ENCODE assay signal across 8 cellular contexts in genomic region chr7:6577369-6578113, GRCh38. TPM values are rescaled to one million over a fixed set of nuclear protein-coding genes. Genes with fewer than 3 reads are reported as not detected.
A peak's percentile ranks its signal among the peaks of the same experiment; 100 is the strongest.
DNase-seq lines count a peak whose midpoint lies in the region; ATAC-seq and TF ChIP-seq lines count a peak whose summit lies in the region.

ZDHHC4 (plus strand) TSS chr7:6577454; CDS start chr7:6580562, 3,108 bp downstream.

- H3K36me3 ChIP-seq in IMR-90 (ENCODE audit: control insufficient read depth, insufficient read depth, low read length) (peaks cover 13% of the 10 kb centered on the region), muscle layer of colon (ENCODE audit: insufficient read depth, low read length) (peaks cover 23% of the 10 kb centered on the region)

- POLR2A ChIA-PET in IMR-90 (lab: Charles Lee; ENCODE audit: unreplicated experiment), result no interaction called here

- no peak within 1 kb of the TSS for H2BK120ac ChIP-seq in IMR-90 (ENCODE audit: low read depth, low read length)

- DNase-seq in DMS114 treated with DMSO at 0.1 percent for 48 hours (lab: John Stamatoyannopoulos, UW; ENCODE audit: unreplicated experiment) (peak; percentile 73), IMR-90 (peak; percentile 85), OCI-M2 (lab: John Stamatoyannopoulos, UW; ENCODE audit: unreplicated experiment) (peak; percentile 27), activated T-cell treated with anti-CD3 and anti-CD28 coated beads for 48 hours (ENCODE audit: low read depth) (peak; percentile 89), erythroblast (lab: John Stamatoyannopoulos, UW) (peak; percentile 93 to 94)
- peak; percentile 75 to 76 for DNase-seq in stimulated activated CD8-positive, alpha-beta memory T cell treated with anti-CD3 and anti-CD28 coated beads, Interleukin-7, amount 100 ng/mL, for 1 hour (ENCODE audit: low read depth in 2 of 2)

- H2AK9ac ChIP-seq in IMR-90 (replicated peaks; ENCODE audit: low read depth, low read length, poor library complexity), result peak within 1 kb of the TSS; percentile 89

- no peak within 1 kb of the TSS for H2BK15ac ChIP-seq in IMR-90 (ENCODE audit: low read depth, low read length)

- peak within 1 kb of the TSS; percentile 70 for H4K91ac ChIP-seq in IMR-90 (ENCODE audit: insufficient read depth, low read depth, low read length)

- peak within 1 kb of the TSS; percentile 62 for H2BK5ac ChIP-seq in IMR-90 (ENCODE audit: low read depth, low read length, poor library complexity, severe bottlenecking)

- H2AK5ac ChIP-seq in IMR-90 (ENCODE audit: low read depth, low read length), result peak within 1 kb of the TSS; percentile 98

- no peak for TF ChIP-seq CTCF in IMR-90 (conservative IDR thresholded peaks at IDR 0.05; ENCODE audit: low read depth, low read length)

- in situ Hi-C loops in IMR-90 (cut with MboI; ENCODE audit: low sequenced_read_pairs), result no loop called here

- H3K79me1 ChIP-seq in IMR-90 (ENCODE audit: low read depth in 1 of 2, low read length in 2 of 2), result peaks cover 0 to 19% of the 10 kb centered on the region in 2 experiments; a peak in 3 of 4 replicates

- intact Hi-C loops in IMR-90 (cut with micrococcal nuclease), result no loop called here

- no peak for TF ChIP-seq RAD21 in IMR-90 (IDR thresholded peaks at IDR 0.05; ENCODE audit: low read length)

- H3K9ac ChIP-seq in IMR-90 (ENCODE audit: low read depth, low read length) (peak within 1 kb of the TSS; percentile 82), muscle layer of colon (ENCODE audit: low read length) (peak within 1 kb of the TSS; percentile 49)

- ATAC-seq in GM21529 (IDR thresholded peaks at IDR 0.05; ENCODE audit: unreplicated experiment), result peak; percentile 96
- peak; percentile 98 for ATAC-seq in IMR-90 (ENCODE audit: low read depth)

- TF ChIP-seq POLR2A in IMR-90 (IDR thresholded peaks at IDR 0.05; ENCODE audit: low read depth, low read length) (peak; percentile 93), erythroblast (IDR thresholded peaks at IDR 0.05; ENCODE audit: low read length) (peak; percentile 97)

- H3K4me2 ChIP-seq in IMR-90 (ENCODE audit: low read depth, low read length), result peak within 1 kb of the TSS; percentile 98

- H4K5ac ChIP-seq in IMR-90 (ENCODE audit: low read depth, low read length), result peak within 1 kb of the TSS; percentile 99

- peak within 1 kb of the TSS; percentile 94 to 100 for H4K8ac ChIP-seq in IMR-90 (ENCODE audit: low read depth in 2 of 2, low read length in 2 of 2)

- H4K20me1 ChIP-seq in IMR-90 (ENCODE audit: insufficient read depth, low read length), result no peaks in the 10 kb centered on the region

- peak within 1 kb of the TSS; percentile 50; the same call in 1 of the 2 replicates for H3K18ac ChIP-seq in IMR-90 (ENCODE audit: low read depth, low read length)

- H3K4ac ChIP-seq in IMR-90 (ENCODE audit: low read depth, low read length), result peak within 1 kb of the TSS; percentile 72

- 9% methylated on average over 10 of the region's 51 CpGs; no CpG with 5 or more reads in 1 of the 2 experiments for WGBS in IMR-90 (ENCODE audit: extremely low coverage in 2 of 2, insufficient read length in 1 of 2), 2 experiments

- H3K56ac ChIP-seq in IMR-90 (ENCODE audit: extremely low read depth, insufficient read depth, low read length), result peak within 1 kb of the TSS; percentile 47

- H3K9me3 ChIP-seq in IMR-90 (ENCODE audit: control insufficient read depth, insufficient read depth, low read length), result no peaks in the 10 kb centered on the region
- no peaks in the 10 kb centered on the region for H3K9me3 ChIP-seq in muscle layer of colon (ENCODE audit: low read length)

- peak within 1 kb of the TSS; percentile 17; the same call in 1 of the 2 replicates for H3K23ac ChIP-seq in IMR-90 (ENCODE audit: low read depth, low read length)

- H2AFZ ChIP-seq in IMR-90 (replicated peaks; ENCODE audit: low read length, poor library complexity), result peak within 1 kb of the TSS; percentile 99

- dilution Hi-C loops in IMR-90 (cut with HindIII; ENCODE audit: low sequenced_read_pairs, unreplicated experiment), result no loop called here

- H3K27me3 ChIP-seq in IMR-90 (ENCODE audit: control insufficient read depth, insufficient read depth, low read length) (no peaks in the 10 kb centered on the region), muscle layer of colon (ENCODE audit: control insufficient read depth in 1 of 2, insufficient read depth in 2 of 2, low read length in 2 of 2) (no peaks in the 10 kb centered on the region)

- CTCF ChIA-PET in IMR-90 (lab: Yijun Ruan, JAX), result interaction anchor here (0.6 to 1.9 kb wide), 2 partner anchors 12 to 68 kb away, joined by 3 to 10 read pairs; partner anchors contain the start of gene INTS15

- H3K27ac ChIP-seq in IMR-90 (ENCODE audit: insufficient read depth, low read length) (peak within 1 kb of the TSS; percentile 71), muscle layer of colon (ENCODE audit: low read depth, low read length) (peak within 1 kb of the TSS; percentile 91)

- H3K4me1 ChIP-seq in IMR-90 (ENCODE audit: control insufficient read depth, insufficient read depth, low read length) (peaks cover 6% of the 10 kb centered on the region), muscle layer of colon (ENCODE audit: insufficient read depth, low read length) (peaks cover 4% of the 10 kb centered on the region)

- peak within 1 kb of the TSS; percentile 84; the same call in 1 of the 2 replicates for H3K14ac ChIP-seq in IMR-90 (replicated peaks; ENCODE audit: low read depth, low read length)

- H2BK20ac ChIP-seq in IMR-90 (ENCODE audit: low read depth, low read length), result no peak within 1 kb of the TSS

- peak within 1 kb of the TSS; percentile 70 for H3K4me3 ChIP-seq in IMR-90 (ENCODE audit: insufficient read depth, low read depth, low read length)
- peak within 1 kb of the TSS; percentile 62 to 87 for H3K4me3 ChIP-seq in muscle layer of colon (ENCODE audit: low read depth in 1 of 2, low read length in 2 of 2)

- H3K9me1 ChIP-seq in IMR-90 (ENCODE audit: insufficient read depth, low read length), result peaks cover 4% of the 10 kb centered on the region

- BruUV-seq in IMR-90 (replicated peaks; lab: Mats Ljungman, UMichigan), result no TSS peak

TF ChIP-seq in IMR-90, 13 proteins besides CTCF, POLR2A, EP300 and RAD21:
- TF ChIP-seq MXI1 (IDR thresholded peaks at IDR 0.05; ENCODE audit: borderline replicate concordance, low read depth, low read length) (no peak), USF2 (IDR thresholded peaks at IDR 0.05; ENCODE audit: low read depth, low read length) (peak; percentile 66), CHD1 (IDR thresholded peaks at IDR 0.05; ENCODE audit: low read depth, low read length) (no peak), MAZ (IDR thresholded peaks at IDR 0.05; ENCODE audit: borderline replicate concordance, low read depth, low read length) (peak; percentile 70; the same call in 1 of the 2 replicates), RFX5 (IDR thresholded peaks at IDR 0.05; ENCODE audit: low read depth, low read length) (no peak), BHLHE40 (IDR thresholded peaks at IDR 0.05; ENCODE audit: low read depth, low read length) (peak; percentile 34; the same call in 1 of the 2 replicates)
TF ChIP-seq in IMR-90: peak in this region for 3.

RNA-seq across cellular contexts. Expression of gene ZDHHC4, which starts in this region (rescaled TPM):
- 40.0 and 58.3 TPM in 2 replicates for total RNA-seq in IMR-90 (2012; rRNA removed)
- polyA plus RNA-seq in IMR-90 (2012; rRNA removed), result 42.4 and 43.9 TPM in 2 replicates
- polyA plus RNA-seq in IMR-90 (2012; cell fraction: cytosol; rRNA removed), result 44.3 and 54.2 TPM in 2 replicates
- polyA plus RNA-seq in IMR-90 (2012; cell fraction: nucleus; rRNA removed; ENCODE audit: low replicate concordance), result 21.2 and 39.8 TPM in 2 replicates

Comparison
In these comparisons a context has a peak if more than half of its experiments do, and no peak if none do; other contexts are left out.
1. Peak in every context shown above with its lines: DNase-seq, ATAC-seq, H3K4me3 ChIP-seq and H3K27ac ChIP-seq.
2. DNase-seq: peak in every context shown above with its lines; median percentile 94 in erythroblast; 89 in activated T-cell treated with anti-CD3 and anti-CD28 coated beads for 48 hours; 85 in IMR-90; 76 in stimulated activated CD8-positive, alpha-beta memory T cell treated with anti-CD3 and anti-CD28 coated beads, Interleukin-7, amount 100 ng/mL, for 1 hour; 73 in DMS114 treated with DMSO at 0.1 percent for 48 hours; 27 in OCI-M2.